Comparison of ENCODE assay signal across 18 cellular contexts in the genomic region with DNA sequence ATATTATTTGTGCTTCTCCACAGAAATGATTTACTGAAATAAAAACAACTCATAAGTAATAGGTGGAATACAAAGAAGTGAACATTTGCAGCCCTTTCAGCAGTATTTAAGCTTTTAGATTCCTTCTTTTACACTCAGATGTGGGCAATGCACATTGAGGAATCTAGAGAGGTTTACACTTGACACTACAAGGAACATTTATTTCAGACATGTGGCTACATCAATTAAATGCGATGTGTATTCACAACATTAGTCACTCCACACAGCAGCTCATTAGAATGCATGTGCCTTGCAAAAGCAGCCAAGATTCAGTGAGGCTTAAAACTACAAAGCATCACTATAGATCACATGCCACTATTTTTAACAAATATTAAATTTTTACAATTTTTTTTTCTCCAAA.
DNase-seq lines count a peak whose midpoint lies in the region; ATAC-seq and TF ChIP-seq lines count a peak whose summit lies in the region.
"Had no signal": no experiment of that assay in that cellular context is flagged by ENCODE, and none has a peak within 500 bp of the region (broad histone marks: within the 10 kb centered on the region; RNA-seq: fewer than 3 reads in every experiment).

No MANE protein-coding gene starts in this region.

- H3K9me3 Mint-ChIP-seq in stimulated activated naive CD8-positive, alpha-beta T cell treated with anti-CD3 and anti-CD28 coated beads, Interleukin-15, amount 100 ng/mL, for 72 hours = peaks cover 10 to 12% of the 10 kb centered on the region in 2 donors
- peaks cover 3 to 9% (median 5%) of the 10 kb centered on the region in 3 donors for H3K9me3 Mint-ChIP-seq in T-cell
- H3K9me3 Mint-ChIP-seq in progenitor cell of endocrine pancreas (ENCODE audit: low read depth) = peaks cover 8% of the 10 kb centered on the region

- POLR2A ChIA-PET in T-cell (lab: Charles Lee) = no interaction called here

- TF ChIP-seq CTCF in foreskin keratinocyte (conservative IDR thresholded peaks at IDR 0.05) = no peak
- TF ChIP-seq CTCF in progenitor cell of endocrine pancreas (IDR thresholded peaks at IDR 0.05; ENCODE audit: unreplicated experiment) = no peak

- H3K27ac ChIP-seq in foreskin keratinocyte = no peak overlapping the region
- H3K27ac ChIP-seq: coronary artery, PC-9, right atrium auricular region had no signal

- peaks cover 30% of the 10 kb centered on the region for H3K36me3 Mint-ChIP-seq in T-cell
- H3K36me3 Mint-ChIP-seq in progenitor cell of endocrine pancreas (ENCODE audit: insufficient read depth) = peaks cover 1% of the 10 kb centered on the region

- CTCF ChIA-PET in T-cell (lab: Charles Lee) = interaction anchor here in 1 of 2 donors (0.8 to 1.0 kb wide), 3 partner anchors 8 to 18 kb away, joined by 3 read pairs; no protein-coding TSS in a partner anchor

- H3K4me3 Mint-ChIP-seq in stimulated activated naive CD8-positive, alpha-beta T cell treated with anti-CD3 and anti-CD28 coated beads, Interleukin-15, amount 100 ng/mL, for 72 hours = no peak overlapping the region
- H3K4me3 Mint-ChIP-seq in T-cell (no peak overlapping the region), progenitor cell of endocrine pancreas (ENCODE audit: low read depth) (no peak overlapping the region)
- H3K4me3 Mint-ChIP-seq: activated CD4-positive, alpha-beta T cell treated with anti-CD3 and anti-CD28 coated beads, Interleukin-2, amount 10 ng/mL, durations not matched to agents 24 days and 14 days; B cell had no signal

- no peaks in the 10 kb centered on the region for H3K27me3 Mint-ChIP-seq in stimulated activated naive CD8-positive, alpha-beta T cell treated with anti-CD3 and anti-CD28 coated beads, Interleukin-15, amount 100 ng/mL, for 72 hours
- no peaks in the 10 kb centered on the region for H3K27me3 Mint-ChIP-seq in T-cell
- H3K27me3 Mint-ChIP-seq in progenitor cell of endocrine pancreas = no peaks in the 10 kb centered on the region
- H3K27me3 Mint-ChIP-seq: activated CD4-positive, alpha-beta T cell treated with anti-CD3 and anti-CD28 coated beads, Interleukin-2, amount 10 ng/mL, durations not matched to agents 24 days and 14 days; B cell had no signal

- no peak for DNase-seq in stimulated activated naive CD8-positive, alpha-beta T cell treated with anti-CD3 and anti-CD28 coated beads, Interleukin-15, amount 100 ng/mL, for 72 hours
- no peak for DNase-seq in stimulated activated naive CD8-positive, alpha-beta T cell treated with anti-CD3 and anti-CD28 coated beads, Interleukin-15, Interleukin-2, amounts not matched to agents 100 U/mL and 50 U/mL, for 24 hours
- DNase-seq in T-cell (no peak), foreskin keratinocyte (no peak), D341Med (ENCODE audit: low spot score) (no peak), progenitor cell of endocrine pancreas (ENCODE audit: low spot score, unreplicated experiment) (no peak), cortex of kidney (lab: John Stamatoyannopoulos, UW) (no peak)
- DNase-seq: activated CD4-positive, alpha-beta T cell treated with anti-CD3 and anti-CD28 coated beads, Interleukin-2, amount 10 ng/mL, durations not matched to agents 24 days and 14 days; DMS53; erythroblast; head of caudate nucleus; NCI-H1930; NCI-H526; PC-9 had no signal

- H3K4me1 ChIP-seq in foreskin keratinocyte = peaks cover 35% of the 10 kb centered on the region

- no peak overlapping the region for H3K27ac Mint-ChIP-seq in stimulated activated naive CD8-positive, alpha-beta T cell treated with anti-CD3 and anti-CD28 coated beads, Interleukin-15, amount 100 ng/mL, for 72 hours
- peak overlapping the region; percentile 85 to 86 for H3K27ac Mint-ChIP-seq in T-cell
- no peak overlapping the region for H3K27ac Mint-ChIP-seq in progenitor cell of endocrine pancreas
- H3K27ac Mint-ChIP-seq: activated CD4-positive, alpha-beta T cell treated with anti-CD3 and anti-CD28 coated beads, Interleukin-2, amount 10 ng/mL, durations not matched to agents 24 days and 14 days; B cell had no signal

- H3K4me1 Mint-ChIP-seq in stimulated activated naive CD8-positive, alpha-beta T cell treated with anti-CD3 and anti-CD28 coated beads, Interleukin-15, amount 100 ng/mL, for 72 hours = peaks cover 63% of the 10 kb centered on the region
- peaks cover 66 to 84% (median 75%) of the 10 kb centered on the region in 3 donors for H3K4me1 Mint-ChIP-seq in T-cell
- H3K4me1 Mint-ChIP-seq in progenitor cell of endocrine pancreas (ENCODE audit: low read depth) = peaks cover 2% of the 10 kb centered on the region
- H3K4me1 Mint-ChIP-seq: B cell had no signal

- peak; percentile 45 for ATAC-seq in stimulated activated naive CD8-positive, alpha-beta T cell treated with anti-CD3 and anti-CD28 coated beads, Interleukin-15, amount 100 ng/mL, for 72 hours
- ATAC-seq in stimulated activated naive CD8-positive, alpha-beta T cell treated with anti-CD3 and anti-CD28 coated beads, Interleukin-15, Interleukin-2, amounts not matched to agents 100 U/mL and 50 U/mL, for 24 hours = no peak
- ATAC-seq in T-cell (replicated peaks in 1 of 4) = peak in 1 of 4 experiments; percentile 8
- peak; percentile 70 for ATAC-seq in foreskin keratinocyte
- ATAC-seq in HG03439 (IDR thresholded peaks at IDR 0.05; ENCODE audit: unreplicated experiment) = no peak

- H3K27me3 ChIP-seq in foreskin keratinocyte = no peaks in the 10 kb centered on the region
- H3K27me3 ChIP-seq: right atrium auricular region had no signal

Comparison
In these comparisons a context has a peak if more than half of its experiments do, and no peak if none do; other contexts are left out.
1. ATAC-seq: peak in stimulated activated naive CD8-positive, alpha-beta T cell treated with anti-CD3 and anti-CD28 coated beads, Interleukin-15, amount 100 ng/mL, for 72 hours (single experiment) and foreskin keratinocyte (single experiment); none in stimulated activated naive CD8-positive, alpha-beta T cell treated with anti-CD3 and anti-CD28 coated beads, Interleukin-15, Interleukin-2, amounts not matched to agents 100 U/mL and 50 U/mL, for 24 hours (single experiment) and HG03439 (single experiment).
2. H3K27ac Mint-ChIP-seq: peak in T-cell (2 of 2); none in stimulated activated naive CD8-positive, alpha-beta T cell treated with anti-CD3 and anti-CD28 coated beads, Interleukin-15, amount 100 ng/mL, for 72 hours (0 of 2) and progenitor cell of endocrine pancreas (single experiment).